In the genomic region with DNA sequence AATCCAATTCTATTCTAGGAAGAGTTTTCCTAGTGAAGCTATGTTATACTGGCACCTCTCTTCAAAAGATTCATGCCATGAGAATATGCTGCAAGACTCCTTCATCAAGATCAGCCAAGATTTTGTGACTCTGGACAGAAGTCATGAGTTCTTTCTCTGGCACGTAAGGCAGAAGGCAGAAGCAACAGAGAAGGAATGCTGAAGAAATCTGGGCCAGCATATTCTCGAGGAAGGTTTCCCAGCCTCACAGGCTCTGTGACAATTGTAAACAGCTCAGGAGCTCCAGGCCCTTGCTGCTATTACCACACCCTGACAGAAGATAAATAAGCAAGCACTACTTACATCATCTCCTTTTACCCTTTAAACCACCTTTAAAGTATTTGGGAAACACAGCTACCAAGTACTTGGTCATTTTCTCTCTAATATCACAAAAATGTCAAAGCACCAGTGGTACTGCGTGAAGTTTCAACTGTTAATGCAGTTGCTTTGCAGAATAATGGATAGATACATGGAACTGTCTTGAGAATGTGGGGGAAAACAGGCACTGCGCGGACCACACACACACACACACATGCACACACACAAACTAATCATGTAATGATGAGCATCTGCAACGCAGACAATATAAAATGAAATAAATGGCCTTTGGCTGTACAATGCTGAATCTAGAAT, we compare ENCODE assay signal across 9 cellular contexts. TPM values are rescaled to one million over a fixed set of nuclear protein-coding genes. Genes with fewer than 3 reads are reported as not detected.
DNase-seq lines count a peak whose midpoint lies in the region; ATAC-seq and TF ChIP-seq lines count a peak whose summit lies in the region.
"Had no signal": no experiment of that assay in that cellular context is flagged by ENCODE, and none has a peak within 500 bp of the region (broad histone marks: within the 10 kb centered on the region; RNA-seq: fewer than 3 reads in every experiment).

No MANE protein-coding gene starts in this region.

- H3K9ac ChIP-seq in subcutaneous abdominal adipose tissue (ENCODE audit: low read length in 5 of 5): no peak overlapping the region

- peak; percentile 49 for DNase-seq in HCEC 1CT
- DNase-seq in breast epithelium (ENCODE audit: low spot score in 2 of 2): peak in 1 of 2 donors; percentile 54
- no peak for DNase-seq in NCI-H2171 treated with DMSO at 0.1 percent for 48 hours (lab: John Stamatoyannopoulos, UW)
- DNase-seq in stimulated activated naive CD4-positive, alpha-beta T cell (lab: John Stamatoyannopoulos, UW): no peak
- DNase-seq in NCI-H1417 (lab: John Stamatoyannopoulos, UW): no peak
- DNase-seq: activated CD4-positive, alpha-beta T cell treated with anti-CD3 and anti-CD28 coated beads, Interleukin-2, amount 50 U/mL, for 1 hour had no signal

- no peak for TF ChIP-seq CTCF in breast epithelium (IDR thresholded peaks at IDR 0.05)

- H3K27ac ChIP-seq in breast epithelium: peak overlapping the region; percentile 36 to 43
- peak overlapping the region; percentile 12 for H3K27ac ChIP-seq in layer of hippocampus (ENCODE audit: low read depth, low read length)
- peak overlapping the region; percentile 51 for H3K27ac ChIP-seq in subcutaneous abdominal adipose tissue (ENCODE audit: low read depth, low read length)

- TF ChIP-seq POLR2A in breast epithelium (IDR thresholded peaks at IDR 0.05): no peak

- ATAC-seq in GM21423 (IDR thresholded peaks at IDR 0.05; ENCODE audit: unreplicated experiment): no peak

- no peaks in the 10 kb centered on the region for H3K4me1 ChIP-seq in breast epithelium
- peaks cover 4 to 16% (median 12%) of the 10 kb centered on the region in 5 donors for H3K4me1 ChIP-seq in subcutaneous abdominal adipose tissue (ENCODE audit: control insufficient read depth in 5 of 5, insufficient read depth in 5 of 5, low read length in 5 of 5)

- H3K4me3 ChIP-seq in breast epithelium: no peak overlapping the region
- H3K4me3 ChIP-seq in subcutaneous abdominal adipose tissue (ENCODE audit: low read depth in 1 of 5, low read length in 5 of 5): no peak overlapping the region

- no peaks in the 10 kb centered on the region for H3K27me3 ChIP-seq in breast epithelium
- H3K27me3 ChIP-seq in layer of hippocampus (ENCODE audit: control insufficient read depth, insufficient read depth, low read length): no peaks in the 10 kb centered on the region
- no peaks in the 10 kb centered on the region for H3K27me3 ChIP-seq in subcutaneous abdominal adipose tissue (ENCODE audit: control insufficient read depth in 5 of 5, insufficient read depth in 4 of 5, low read length in 5 of 5)

- no peaks in the 10 kb centered on the region for H3K36me3 ChIP-seq in breast epithelium
- peaks cover 0 to 3% (median 3%) of the 10 kb centered on the region in 5 donors for H3K36me3 ChIP-seq in subcutaneous abdominal adipose tissue (ENCODE audit: control insufficient read depth in 5 of 5, insufficient read depth in 5 of 5, low read length in 5 of 5)

- H3K9me3 ChIP-seq in breast epithelium (no peaks in the 10 kb centered on the region), subcutaneous abdominal adipose tissue (ENCODE audit: control insufficient read depth in 5 of 5, low read length in 5 of 5) (no peaks in the 10 kb centered on the region)

- intact Hi-C loops in breast epithelium (cut with DNase I; ENCODE audit: low total_unique reads): loop anchor here (5.0 kb wide), 1 partner anchor 595 kb away; no protein-coding TSS in a partner anchor

RNA-seq across cellular contexts. Expression of gene INTS6, which starts 55.4 kb away (rescaled TPM):
- total RNA-seq in breast epithelium: 10 to 100 TPM; 31.2 to 76.7 (median 50.5) TPM

RNA-seq across cellular contexts. Expression of gene SERPINE3, which starts 57.9 kb away (rescaled TPM):
- total RNA-seq in breast epithelium: under 1 TPM in 2 of 3 donors, not detected in 1; 0.16 to 0.73 TPM
